In genomic region chr18:13811993-13812392, GRCh38 we compare ENCODE assay signal across 16 cellular contexts. TPM values are rescaled to one million over a fixed set of nuclear protein-coding genes. Genes with fewer than 3 reads are reported as not detected.
DNase-seq lines count a peak whose midpoint lies in the region; ATAC-seq lines count a peak whose summit lies in the region.
"Had no signal": no experiment of that assay in that cellular context is flagged by ENCODE, and none has a peak within 500 bp of the region (broad histone marks: within the 10 kb centered on the region; RNA-seq: fewer than 3 reads in every experiment).

No MANE protein-coding gene starts in this region.

- ATAC-seq in GM19351 (IDR thresholded peaks at IDR 0.05; ENCODE audit: unreplicated experiment) (peak; percentile 49), T-helper 17 cell (no peak), HG02938 (IDR thresholded peaks at IDR 0.05; ENCODE audit: unreplicated experiment) (no peak), GM21515 (IDR thresholded peaks at IDR 0.05; ENCODE audit: unreplicated experiment) (no peak)
- ATAC-seq in activated CD8-positive, alpha-beta memory T cell treated with anti-CD3 and anti-CD28 coated beads, Interleukin-2, amount 10 ng/mL, durations not matched to agents 7 days and 5 days: no peak

- peak; percentile 15 for DNase-seq in DMS 273 treated with DMSO at 0.1 percent for 48 hours (lab: John Stamatoyannopoulos, UW)
- DNase-seq in RPMI8226: peak; percentile 14
- no peak for DNase-seq in T-helper 17 cell
- no peak for DNase-seq in activated CD8-positive, alpha-beta memory T cell treated with anti-CD3 and anti-CD28 coated beads, Interleukin-2, amount 10 ng/mL, durations not matched to agents 7 days and 5 days
- DNase-seq: activated CD8-positive, alpha-beta memory T cell treated with anti-CD3 and anti-CD28 coated beads, Interleukin-2, amount 50 U/mL, for 4 hours; aorta; DMS79; erythroblast; islet precursor cell; NCI-H1930; stimulated activated naive CD4-positive, alpha-beta T cell treated with Interleukin-2 at 50 U/mL for 16 hours had no signal

- CTCF ChIA-PET in activated CD8-positive, alpha-beta memory T cell treated with anti-CD3 and anti-CD28 coated beads, Interleukin-2, amount 10 ng/mL, durations not matched to agents 7 days and 5 days (lab: Charles Lee): interaction anchor here (1.0 to 3.4 kb wide), 8 partner anchors 12 to 633 kb away, joined by 3 to 21 read pairs (median 5); partner anchors contain the start of gene MC5R

- H3K4me1 ChIP-seq in iPS-20b (ENCODE audit: insufficient read depth, low read length): peaks cover 43% of the 10 kb centered on the region
- H3K4me1 ChIP-seq: SJSA1 had no signal

- no peak overlapping the region for H3K27ac Mint-ChIP-seq in T-helper 17 cell
- no peak overlapping the region for H3K27ac Mint-ChIP-seq in activated CD8-positive, alpha-beta memory T cell treated with anti-CD3 and anti-CD28 coated beads, Interleukin-2, amount 10 ng/mL, durations not matched to agents 7 days and 5 days

- H3K27me3 Mint-ChIP-seq in T-helper 17 cell: peaks cover 41% of the 10 kb centered on the region
- peaks cover 23% of the 10 kb centered on the region for H3K27me3 Mint-ChIP-seq in activated CD8-positive, alpha-beta memory T cell treated with anti-CD3 and anti-CD28 coated beads, Interleukin-2, amount 10 ng/mL, durations not matched to agents 7 days and 5 days

- no peaks in the 10 kb centered on the region for H3K9me3 Mint-ChIP-seq in activated CD8-positive, alpha-beta memory T cell treated with anti-CD3 and anti-CD28 coated beads, Interleukin-2, amount 10 ng/mL, durations not matched to agents 7 days and 5 days (ENCODE audit: low read depth)

- H3K9me3 ChIP-seq in iPS-20b (ENCODE audit: insufficient read depth, low read depth, low read length): no peaks in the 10 kb centered on the region
- H3K9me3 ChIP-seq in T-helper 17 cell (ENCODE audit: control insufficient read depth, low read length, poor library complexity, severe bottlenecking): no peaks in the 10 kb centered on the region
- H3K9me3 ChIP-seq: SJSA1 had no signal

- no peaks in the 10 kb centered on the region for H3K27me3 ChIP-seq in iPS-20b (ENCODE audit: insufficient read depth, low read length)
- H3K27me3 ChIP-seq: SJSA1 had no signal

- H3K4me1 Mint-ChIP-seq in T-helper 17 cell: peaks cover 3% of the 10 kb centered on the region
- H3K4me1 Mint-ChIP-seq in activated CD8-positive, alpha-beta memory T cell treated with anti-CD3 and anti-CD28 coated beads, Interleukin-2, amount 10 ng/mL, durations not matched to agents 7 days and 5 days: no peaks in the 10 kb centered on the region

- H3K4me3 Mint-ChIP-seq in T-helper 17 cell: no peak overlapping the region
- H3K4me3 Mint-ChIP-seq in activated CD8-positive, alpha-beta memory T cell treated with anti-CD3 and anti-CD28 coated beads, Interleukin-2, amount 10 ng/mL, durations not matched to agents 7 days and 5 days: no peak overlapping the region

- no peaks in the 10 kb centered on the region for H3K36me3 ChIP-seq in iPS-20b (ENCODE audit: insufficient read depth, low read depth, low read length)
- H3K36me3 ChIP-seq: SJSA1 had no signal

- H3K27ac ChIP-seq in iPS-20b (ENCODE audit: low read length): no peak overlapping the region
- H3K27ac ChIP-seq: SJSA1 had no signal

- no peak overlapping the region for H3K4me3 ChIP-seq in iPS-20b (ENCODE audit: low read length)
- H3K4me3 ChIP-seq: SJSA1 had no signal

- peak overlapping the region; percentile 10; the same call in 1 of the 2 replicates for H3K9ac ChIP-seq in iPS-20b (ENCODE audit: low read depth, low read length)

- H3K36me3 Mint-ChIP-seq in T-helper 17 cell (ENCODE audit: low read depth): no peaks in the 10 kb centered on the region
- H3K36me3 Mint-ChIP-seq in activated CD8-positive, alpha-beta memory T cell treated with anti-CD3 and anti-CD28 coated beads, Interleukin-2, amount 10 ng/mL, durations not matched to agents 7 days and 5 days: no peaks in the 10 kb centered on the region

RNA-seq across cellular contexts. Expression of gene MC5R, which starts 12.0 kb away (rescaled TPM):
- not detected for total RNA-seq in T-helper 17 cell
- under 1 TPM in 1 of 2 experiments, not detected in 1; 0.12 TPM for total RNA-seq in activated CD8-positive, alpha-beta memory T cell treated with anti-CD3 and anti-CD28 coated beads, Interleukin-2, amount 10 ng/mL, durations not matched to agents 7 days and 5 days
- total RNA-seq: aorta, SJSA1 had no signal

Comparison
In these comparisons a context has a peak if more than half of its experiments do, and no peak if none do; other contexts are left out.
1. DNase-seq: peak in DMS 273 treated with DMSO at 0.1 percent for 48 hours (single experiment) and RPMI8226 (single experiment); none in T-helper 17 cell (0 of 3) and activated CD8-positive, alpha-beta memory T cell treated with anti-CD3 and anti-CD28 coated beads, Interleukin-2, amount 10 ng/mL, durations not matched to agents 7 days and 5 days (single experiment).